In genomic region chr1:223430221-223430620, GRCh38 we compare ENCODE assay signal across 19 cellular contexts. TPM values are rescaled to one million over a fixed set of nuclear protein-coding genes. Genes with fewer than 3 reads are reported as not detected.
"Had no signal": no experiment of that assay in that cellular context is flagged by ENCODE, and none has a peak within 500 bp of the region (broad histone marks: within the 10 kb centered on the region; RNA-seq: fewer than 3 reads in every experiment).

No MANE protein-coding gene starts in this region.

- ATAC-seq: activated CD8-positive, alpha-beta T cell treated with anti-CD3 and anti-CD28 coated beads for 36 hours; activated T-cell treated with anti-CD3 and anti-CD28 coated beads, Interleukin-2, amount 50 U/mL, for 4 hours; gastroesophageal sphincter; left lobe of liver; mucosa of descending colon; naive thymus-derived CD8-positive, alpha-beta T cell; stimulated activated naive CD8-positive, alpha-beta T cell treated with anti-CD3 and anti-CD28 coated beads, Interleukin-15, Interleukin-2, amounts not matched to agents 100 U/mL and 50 U/mL, for 24 hours; WTC11 had no signal

- H3K9me3 ChIP-seq: gastroesophageal sphincter, SK-N-SH had no signal

- DNase-seq: activated CD4-positive, alpha-beta T cell treated with anti-CD3 and anti-CD28 coated beads for 4 hours; activated CD8-positive, alpha-beta T cell treated with anti-CD3 and anti-CD28 coated beads for 36 hours; activated effector memory CD4-positive, alpha-beta T cell treated with Interleukin-2 at 50 U/mL for 16 hours; activated naive CD4-positive, alpha-beta T cell treated with anti-CD3 and anti-CD28 coated beads, Interleukin-2, amount 50 U/mL, for 16 hours; activated T-cell treated with anti-CD3 and anti-CD28 coated beads, Interleukin-2, amount 50 U/mL, for 4 hours; central memory CD4-positive, alpha-beta T cell; effector memory CD4-positive, alpha-beta T cell; heart right ventricle; mucosa of descending colon; naive thymus-derived CD8-positive, alpha-beta T cell; SK-N-SH; small intestine; stimulated activated naive CD8-positive, alpha-beta T cell treated with anti-CD3 and anti-CD28 coated beads, Interleukin-15, Interleukin-2, amounts not matched to agents 100 U/mL and 50 U/mL, for 24 hours had no signal

- H3K4me3 ChIP-seq: gastroesophageal sphincter, heart right ventricle, mucosa of descending colon, right atrium auricular region had no signal

- H3K9me2 ChIP-seq: SK-N-SH had no signal

- H3K9ac ChIP-seq: SK-N-SH had no signal

- H3K4me2 ChIP-seq: SK-N-SH had no signal

- H3K27me3 ChIP-seq: gastroesophageal sphincter, right atrium auricular region had no signal

- H3K36me3 ChIP-seq: gastroesophageal sphincter, heart right ventricle, right atrium auricular region had no signal

RNA-seq across cellular contexts. Expression of gene CCDC185, which starts 37.0 kb away (rescaled TPM):
- total RNA-seq: activated CD8-positive, alpha-beta T cell treated with anti-CD3 and anti-CD28 coated beads for 36 hours; activated T-cell treated with anti-CD3 and anti-CD28 coated beads, Interleukin-2, amount 50 U/mL, for 4 hours; heart right ventricle; left lobe of liver; mucosa of descending colon; naive thymus-derived CD8-positive, alpha-beta T cell; right atrium auricular region; ureter; WTC11 had no signal
- polyA plus RNA-seq: adipose tissue; heart right ventricle; naive thymus-derived CD8-positive, alpha-beta T cell; SK-N-SH; small intestine had no signal
